Comparison of ENCODE assay signal across 17 cellular contexts in the genomic region with DNA sequence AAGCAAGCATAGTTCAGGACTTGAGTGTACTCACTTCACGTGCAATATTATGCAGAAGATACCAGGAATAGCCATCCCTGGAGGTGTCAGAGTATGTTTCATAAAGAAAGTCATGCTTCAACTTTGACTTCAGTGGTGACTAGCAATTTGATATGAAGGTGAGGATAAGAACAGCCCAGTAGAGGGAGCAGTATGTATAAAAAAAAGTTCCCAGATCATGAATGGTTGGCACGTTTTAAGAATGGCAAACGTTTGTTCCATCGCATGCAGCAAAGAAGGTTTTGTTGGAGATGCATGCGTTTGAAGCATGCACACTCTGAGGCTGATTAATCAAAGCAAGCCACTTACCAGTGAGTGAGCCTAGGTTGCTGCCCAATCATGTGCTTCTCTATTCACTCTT. TPM values are rescaled to one million over a fixed set of nuclear protein-coding genes. Genes with fewer than 3 reads are reported as not detected.
A peak's percentile ranks its signal among the peaks of the same experiment; 100 is the strongest.
DNase-seq lines count a peak whose midpoint lies in the region; ATAC-seq, FAIRE-seq and TF ChIP-seq lines count a peak whose summit lies in the region.
"Had no signal": no experiment of that assay in that cellular context is flagged by ENCODE, and none has a peak within 500 bp of the region (broad histone marks: within the 10 kb centered on the region; RNA-seq: fewer than 3 reads in every experiment).

No MANE protein-coding gene starts in this region.

- peak; percentile 42 for TF ChIP-seq CTCF in 22Rv1 (IDR thresholded peaks at IDR 0.05)
- TF ChIP-seq CTCF in OCI-LY3 (IDR thresholded peaks at IDR 0.05; ENCODE audit: low read depth, low read length): peak; percentile 56
- TF ChIP-seq CTCF in fibroblast of villous mesenchyme (IDR thresholded peaks at IDR 0.05; ENCODE audit: insufficient read depth, low read depth, low read length): peak; percentile 13
- no peak for TF ChIP-seq CTCF in foreskin keratinocyte (conservative IDR thresholded peaks at IDR 0.05)

- DNase-seq in G401 (ENCODE audit: low spot score) (peak; percentile 3), fibroblast of villous mesenchyme (ENCODE audit: low read depth) (peak; percentile 7), NCI-H187 (lab: John Stamatoyannopoulos, UW) (no peak), frontal cortex (ENCODE audit: low spot score in 2 of 2) (no peak), foreskin keratinocyte (no peak)
- no peak for DNase-seq in stimulated activated CD4-positive, alpha-beta T cell treated with anti-CD3 and anti-CD28 coated beads, Interleukin-1b, Interleukin-23, amount 100 ng/mL, for 48 hours
- DNase-seq: activated CD8-positive, alpha-beta T cell treated with anti-CD3 and anti-CD28 coated beads, Interleukin-2, amount 10 ng/mL, durations not matched to agents 7 days and 5 days; aorta; CD4-positive, alpha-beta T cell; stimulated activated CD8-positive, alpha-beta memory T cell treated with anti-CD3 and anti-CD28 coated beads, Interleukin-4, amount 100 ng/mL, for 48 hours had no signal

- FAIRE-seq in frontal cortex (lab: Jason Lieb, UNC): no peak
- FAIRE-seq: GM18507 had no signal

- H4K20me1 ChIP-seq in OCI-LY3 (ENCODE audit: insufficient read depth, low read length): no peaks in the 10 kb centered on the region

- no peaks in the 10 kb centered on the region for H3K79me2 ChIP-seq in OCI-LY3 (ENCODE audit: low read length)

- no peak overlapping the region for H3K9ac ChIP-seq in OCI-LY3 (ENCODE audit: low read length)

- in situ Hi-C loops in G401 (cut with HindIII; ENCODE audit: low sequenced_read_pairs): no loop called here

- peak overlapping the region; percentile 67 for H3K4me2 ChIP-seq in OCI-LY3 (ENCODE audit: low read length)

- H3K4me1 ChIP-seq in OCI-LY3 (ENCODE audit: low read length): peaks cover 4% of the 10 kb centered on the region; the same call in 1 of the 2 replicates
- no peaks in the 10 kb centered on the region for H3K4me1 ChIP-seq in foreskin keratinocyte

- H3K36me3 ChIP-seq in OCI-LY3 (replicated peaks; ENCODE audit: low read depth, low read length): no peaks in the 10 kb centered on the region

- H3K4me3 ChIP-seq in OCI-LY3 (ENCODE audit: low read length) (peak overlapping the region; percentile 55), fibroblast of villous mesenchyme (ENCODE audit: low read depth, low read length) (no peak overlapping the region)
- H3K4me3 ChIP-seq: SK-N-MC, skin epidermis had no signal

- no peak for ATAC-seq in foreskin keratinocyte
- ATAC-seq: activated CD8-positive, alpha-beta T cell treated with anti-CD3 and anti-CD28 coated beads, Interleukin-2, amount 10 ng/mL, durations not matched to agents 7 days and 5 days had no signal

- H3K27me3 ChIP-seq in OCI-LY3 (ENCODE audit: low read depth, low read length) (no peaks in the 10 kb centered on the region), foreskin keratinocyte (no peaks in the 10 kb centered on the region)

- no peaks in the 10 kb centered on the region for H3K9me3 ChIP-seq in OCI-LY3 (ENCODE audit: insufficient read depth, low read length)

- 0 out of 2 replicates have a peak overlapping the region, but pooled peaks have one; percentile 6 for H2AFZ ChIP-seq in OCI-LY3 (ENCODE audit: low read depth, low read length)

- no peak overlapping the region for H3K27ac ChIP-seq in 22Rv1
- H3K27ac ChIP-seq in OCI-LY3 (ENCODE audit: low read length): no peak overlapping the region
- H3K27ac ChIP-seq in foreskin keratinocyte: no peak overlapping the region
- H3K27ac ChIP-seq: SK-N-MC, skin epidermis had no signal

RNA-seq across cellular contexts. Expression of a gene that starts 33.5 kb away (rescaled TPM):
- not detected in 2 replicates for total RNA-seq in G401 (2014; rRNA removed; shearing (Covaris generic))
- total RNA-seq in fibroblast of villous mesenchyme (3.0 and 6.1 TPM in 2 replicates), frontal cortex (52.6 TPM), foreskin keratinocyte (not detected in 2 replicates)
- not detected in 2 replicates for polyA plus RNA-seq in foreskin keratinocyte
- total RNA-seq: activated CD8-positive, alpha-beta T cell treated with anti-CD3 and anti-CD28 coated beads, Interleukin-2, amount 10 ng/mL, durations not matched to agents 7 days and 5 days; M059J had no signal

RNA-seq across cellular contexts. Expression of a gene that starts 51.2 kb away (rescaled TPM):
- not detected in 2 replicates for total RNA-seq in G401 (2014; rRNA removed; shearing (Covaris generic))
- total RNA-seq in fibroblast of villous mesenchyme (not detected in 2 replicates), frontal cortex (not detected), foreskin keratinocyte (not detected in 2 replicates)
- polyA plus RNA-seq in foreskin keratinocyte: not detected in 2 replicates
- total RNA-seq: activated CD8-positive, alpha-beta T cell treated with anti-CD3 and anti-CD28 coated beads, Interleukin-2, amount 10 ng/mL, durations not matched to agents 7 days and 5 days; aorta; CD4-positive, alpha-beta T cell; fibroblast of lung; M059J had no signal
- polyA plus RNA-seq: aorta, fibroblast of lung had no signal

Comparison
In these comparisons a context has a peak if more than half of its experiments do, and no peak if none do; other contexts are left out.
1. DNase-seq: peak in G401 (single experiment) and fibroblast of villous mesenchyme (single experiment); none in NCI-H187 (0 of 2), frontal cortex (0 of 2), stimulated activated CD4-positive, alpha-beta T cell treated with anti-CD3 and anti-CD28 coated beads, Interleukin-1b, Interleukin-23, amount 100 ng/mL, for 48 hours (single experiment) and foreskin keratinocyte (0 of 2).